In the genomic region with DNA sequence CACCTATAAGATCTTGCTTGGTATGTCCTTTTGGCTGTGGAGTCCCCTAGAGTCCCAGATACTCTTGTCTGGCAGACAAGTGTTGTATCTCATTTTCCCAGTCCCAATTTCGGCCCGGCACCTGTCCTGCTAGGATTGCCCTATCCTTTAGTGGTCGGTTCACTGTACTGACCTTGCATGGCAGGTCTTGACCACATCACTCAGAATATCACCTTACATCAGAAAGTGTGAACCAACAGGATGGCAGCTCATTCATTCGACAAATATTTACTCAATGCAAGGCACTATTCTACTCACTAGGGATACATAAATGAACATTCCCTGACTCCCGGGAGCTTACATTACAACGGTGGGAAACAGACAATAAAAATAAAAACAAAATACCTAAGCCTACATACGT, we compare ENCODE assay signal across 15 cellular contexts. TPM values are rescaled to one million over a fixed set of nuclear protein-coding genes. Genes with fewer than 3 reads are reported as not detected.
DNase-seq lines count a peak whose midpoint lies in the region; ATAC-seq, FAIRE-seq and TF ChIP-seq lines count a peak whose summit lies in the region.
"Had no signal": no experiment of that assay in that cellular context is flagged by ENCODE, and none has a peak within 500 bp of the region (broad histone marks: within the 10 kb centered on the region; RNA-seq: fewer than 3 reads in every experiment).

No MANE protein-coding gene starts in this region.

- no peak overlapping the region for H3K9ac ChIP-seq in HepG2 (ENCODE audit: insufficient read depth, low read depth, low read length)

- intact Hi-C loops in HepG2 (cut with micrococcal nuclease; ENCODE audit: unreplicated experiment), result no loop called here
- intact Hi-C loops in right lobe of liver (cut with DNase I), result loop anchor here (10.0 kb wide), 1 partner anchor 338 kb away; no protein-coding TSS in a partner anchor
- intact Hi-C loops in sigmoid colon (cut with DNase I), result no loop called here

- H3K79me2 ChIP-seq in HepG2 (ENCODE audit: insufficient read depth, low read length), result no peaks in the 10 kb centered on the region

- no peaks in the 10 kb centered on the region for H3K9me3 ChIP-seq in HepG2 (ENCODE audit: low read length)
- no peaks in the 10 kb centered on the region for H3K9me3 ChIP-seq in right lobe of liver
- H3K9me3 ChIP-seq in RWPE2 (ENCODE audit: severe bottlenecking), result no peaks in the 10 kb centered on the region
- no peaks in the 10 kb centered on the region for H3K9me3 ChIP-seq in sigmoid colon
- H3K9me3 ChIP-seq in MG63, result no peaks in the 10 kb centered on the region
- no peaks in the 10 kb centered on the region for H3K9me3 ChIP-seq in Peyer's patch
- H3K9me3 ChIP-seq: heart right ventricle, left lung had no signal

- H3K27me3 ChIP-seq in HepG2 (ENCODE audit: control insufficient read depth in 1 of 2, insufficient read depth in 2 of 2, low read length in 2 of 2) (no peaks in the 10 kb centered on the region; a peak in 2 of 5 replicates), right lobe of liver (no peaks in the 10 kb centered on the region), RWPE2 (ENCODE audit: insufficient read depth, poor library complexity, severe bottlenecking) (no peaks in the 10 kb centered on the region), sigmoid colon (no peaks in the 10 kb centered on the region), MG63 (no peaks in the 10 kb centered on the region), Peyer's patch (no peaks in the 10 kb centered on the region)
- H3K27me3 ChIP-seq: left lung had no signal

- no peak for TF ChIP-seq CTCF in HepG2 (CRISPR knock-in tag; IDR thresholded peaks at IDR 0.05)
- no peak for TF ChIP-seq CTCF in right lobe of liver (IDR thresholded peaks at IDR 0.05)
- TF ChIP-seq CTCF in RWPE2 (IDR thresholded peaks at IDR 0.05; ENCODE audit: poor library complexity, severe bottlenecking), result no peak
- no peak for TF ChIP-seq CTCF in sigmoid colon (IDR thresholded peaks at IDR 0.05)
- TF ChIP-seq CTCF in Peyer's patch (IDR thresholded peaks at IDR 0.05), result no peak

- no TSS peak for BruUV-seq in HepG2 (replicated peaks; lab: Mats Ljungman, UMichigan)

- H3K27ac ChIP-seq in HepG2 (ENCODE audit: extremely low read length, insufficient read depth, low read length), result no peak overlapping the region
- H3K27ac ChIP-seq in right lobe of liver, result no peak overlapping the region
- H3K27ac ChIP-seq in RWPE2 (ENCODE audit: poor library complexity, severe bottlenecking), result peak overlapping the region; percentile 98
- peak overlapping the region in 2 of 4 donors; percentile 12 to 19 for H3K27ac ChIP-seq in sigmoid colon
- H3K27ac ChIP-seq in Peyer's patch, result no peak overlapping the region
- H3K27ac ChIP-seq: left lung had no signal

- POLR2A ChIA-PET in HepG2 (lab: Yijun Ruan, JAX), result no interaction called here

- no peak for FAIRE-seq in HepG2 (lab: Jason Lieb, UNC)

- H3K36me3 ChIP-seq in HepG2 (replicated peaks in 1 of 2; ENCODE audit: control insufficient read depth in 1 of 2, insufficient read depth in 2 of 2, low read length in 2 of 2) (no peaks in the 10 kb centered on the region), right lobe of liver (no peaks in the 10 kb centered on the region), RWPE2 (ENCODE audit: low read depth) (no peaks in the 10 kb centered on the region), sigmoid colon (no peaks in the 10 kb centered on the region), MG63 (no peaks in the 10 kb centered on the region), Peyer's patch (no peaks in the 10 kb centered on the region)
- H3K36me3 ChIP-seq: heart right ventricle, left lung had no signal

- H3K4me1 ChIP-seq in HepG2 (ENCODE audit: insufficient read depth, low read length) (peaks cover 11% of the 10 kb centered on the region; the same call in 1 of the 2 replicates), right lobe of liver (no peaks in the 10 kb centered on the region), RWPE2 (ENCODE audit: insufficient read depth, poor library complexity, severe bottlenecking) (peaks cover 37% of the 10 kb centered on the region), sigmoid colon (peaks cover 0 to 30% (median 27%) of the 10 kb centered on the region in 4 donors), Peyer's patch (peaks cover 0 to 7% (median 0%) of the 10 kb centered on the region in 4 donors)

- H3K4me2 ChIP-seq in HepG2 (ENCODE audit: low read depth, low read length), result no peak overlapping the region

- under 1% methylated on average over 7 of the region's 7 CpGs for WGBS in HepG2 (ENCODE audit: low lambda C conversion rate)
- 32% methylated on average over 7 of the region's 7 CpGs for WGBS in right lobe of liver (ENCODE audit: insufficient coverage, low coverage, low lambda C conversion rate, missing lambda C conversion rate)
- 39 to 72% methylated on average over 7 of the region's 7 CpGs for WGBS in sigmoid colon, 2 donors

- no peak overlapping the region for H2AFZ ChIP-seq in HepG2 (ENCODE audit: low read length)

- ATAC-seq in HepG2 (peak; percentile 14; the same call in 1 of the 3 replicates), right lobe of liver (no peak), RWPE2 (ENCODE audit: low read depth) (peak; percentile 32; the same call in 2 of the 3 replicates)
- ATAC-seq: stimulated activated effector memory CD8-positive, alpha-beta T cell treated with anti-CD3 and anti-CD28 coated beads, Interleukin-12 subunit alpha, Interleukin-12 subunit beta, amount 100 ng/mL, for 72 hours had no signal

- no peak for TF ChIP-seq EP300 in HepG2 (IDR thresholded peaks at IDR 0.05; ENCODE audit: low read depth in 2 of 2, low read length in 2 of 2)
- no peak for TF ChIP-seq EP300 in HepG2 (CRISPR knock-in tag; IDR thresholded peaks at IDR 0.05; ENCODE audit: borderline replicate concordance)
- no peak for TF ChIP-seq EP300 in sigmoid colon (IDR thresholded peaks at IDR 0.05)

- CTCF ChIA-PET in HepG2 (lab: Yijun Ruan, JAX; ENCODE audit: low intra/inter-chr PET ratio, low total read pairs), result no interaction called here

- DNase-seq in HepG2 (ENCODE audit: low spot score) (peak; percentile 13), right lobe of liver (no peak), RWPE2 (ENCODE audit: low spot score) (no peak), kidney glomerular epithelial cell (lab: John Stamatoyannopoulos, UW) (peak; percentile 37), NK-92 (lab: John Stamatoyannopoulos, UW; ENCODE audit: unreplicated experiment) (no peak), sigmoid colon (no peak), MG63 (no peak), Peyer's patch (no peak)
- DNase-seq: activated T-cell treated with anti-CD3 and anti-CD28 coated beads, Interleukin-2, amount 50 U/mL, for 48 hours; heart right ventricle; left lung; NCI-H1417 treated with DMSO at 0.1 percent for 48 hours; NCI-H526 treated with DMSO at 0.1 percent for 48 hours; T-helper 9 cell had no signal

- H3K4me3 ChIP-seq in HepG2 (replicated peaks in 1 of 3; ENCODE audit: insufficient read depth in 1 of 3, low read depth in 2 of 3, low read length in 3 of 3) (no peak overlapping the region), right lobe of liver (no peak overlapping the region), RWPE2 (ENCODE audit: severe bottlenecking) (no peak overlapping the region), sigmoid colon (no peak overlapping the region), MG63 (no peak overlapping the region), Peyer's patch (no peak overlapping the region)
- H3K4me3 ChIP-seq: heart right ventricle, left lung had no signal

- no peaks in the 10 kb centered on the region for H4K20me1 ChIP-seq in HepG2 (ENCODE audit: insufficient read depth, low read length)

- TF ChIP-seq POLR2A in HepG2 (IDR thresholded peaks at IDR 0.05; ENCODE audit: insufficient read depth in 1 of 2, low read depth in 2 of 2, low read length in 2 of 2) (no peak), right lobe of liver (IDR thresholded peaks at IDR 0.05) (no peak), sigmoid colon (IDR thresholded peaks at IDR 0.05) (no peak), Peyer's patch (IDR thresholded peaks at IDR 0.05) (no peak)

- in situ Hi-C loops in HepG2 (cut with HindIII; ENCODE audit: extremely low pct_ligation_motif_present, low pct_unique_long_range_greater_than_20kb), result loop anchor here (10.0 kb wide), 1 partner anchor 168 kb away; no protein-coding TSS in a partner anchor

- no peak for TF ChIP-seq RAD21 in HepG2 (CRISPR knock-in tag; IDR thresholded peaks at IDR 0.05)

TF ChIP-seq in HepG2, 621 proteins besides CTCF, POLR2A, EP300 and RAD21 (continues in another document):
- no peak for TF ChIP-seq SOX13 (IDR thresholded peaks at IDR 0.05)
- TF ChIP-seq SOX13 (CRISPR knock-in tag; conservative IDR thresholded peaks at IDR 0.05 in 1 of 2, IDR thresholded peaks at IDR 0.05 in 1 of 2), result no peak
- TF ChIP-seq ATM (IDR thresholded peaks at IDR 0.05; ENCODE audit: borderline replicate concordance), result no peak

RNA-seq across cellular contexts. Expression of a gene that starts 5.7 kb away (rescaled TPM):
- total RNA-seq in HepG2 (2016; rRNA removed; fragmentation: Illumina TruSeq; extraction: Trizol), result not detected in 2 replicates
- not detected in 2 replicates for total RNA-seq in HepG2 (2016; cell fraction: cytosol; rRNA removed; fragmentation: Illumina TruSeq; extraction: Trizol; ENCODE audit: low read depth)
- total RNA-seq in HepG2 (2016; cell fraction: insoluble cytoplasmic fraction; rRNA removed; fragmentation: Illumina TruSeq; extraction: Trizol), result not detected in 2 replicates
- not detected in 2 replicates for total RNA-seq in HepG2 (2016; cell fraction: membrane; rRNA removed; fragmentation: Illumina TruSeq; extraction: Trizol)
- not detected in 2 replicates for total RNA-seq in HepG2 (2016; cell fraction: nucleus; rRNA removed; fragmentation: Illumina TruSeq; extraction: Trizol)
- polyA plus RNA-seq in HepG2 (2011; rRNA removed), result not detected in 2 replicates
- not detected in 2 replicates for polyA plus RNA-seq in HepG2 (2011; cell fraction: cytosol; rRNA removed)
- not detected in 2 replicates for polyA plus RNA-seq in HepG2 (2011; cell fraction: nucleus; rRNA removed)
- 0.07 TPM in 2 replicates for polyA plus RNA-seq in HepG2 (2012)
- polyA plus RNA-seq in HepG2 (2016; cell fraction: cytosol; fragmentation: Illumina TruSeq; extraction: Trizol; ENCODE audit: low read depth), result not detected in 2 replicates
- polyA plus RNA-seq in HepG2 (2016; cell fraction: insoluble cytoplasmic fraction; fragmentation: Illumina TruSeq; extraction: Trizol; ENCODE audit: low read depth), result not detected in 2 replicates
- polyA plus RNA-seq in HepG2 (2016; cell fraction: membrane; fragmentation: Illumina TruSeq; extraction: Trizol; ENCODE audit: low read depth), result not detected in 2 replicates
- polyA plus RNA-seq in HepG2 (2016; cell fraction: nucleus; fragmentation: Illumina TruSeq; extraction: Trizol; ENCODE audit: insufficient read depth, low read depth), result not detected in 2 replicates
- polyA minus RNA-seq in HepG2 (2011; rRNA and poly(A)+ RNA removed; ENCODE audit: low replicate concordance), result 1.6 TPM in 1 of 2 replicates, not detected in the other
- polyA minus RNA-seq in HepG2 (2011; cell fraction: cytosol; rRNA and poly(A)+ RNA removed), result not detected in 2 replicates
- polyA minus RNA-seq in HepG2 (2011; cell fraction: nucleus; rRNA and poly(A)+ RNA removed), result under 0.01 TPM in 1 of 2 replicates, not detected in the other
- total RNA-seq in right lobe of liver, result 1 to 10 TPM in 4 of 6 experiments, under 1 TPM in 2; 0.55 to 5.8 (median 1.3) TPM
- 100 to 1,000 TPM in 1 of 4 donors, 10 to 100 TPM in 3; 18.8 to 201 (median 43.8) TPM for total RNA-seq in sigmoid colon
- 10 to 100 TPM in 2 of 3 donors, 1 to 10 TPM in 1; 1.8 to 30.0 (median 12.1) TPM for polyA plus RNA-seq in sigmoid colon
- 240 and 268 TPM in 2 replicates for total RNA-seq in MG63 (2014; rRNA removed; shearing (Covaris generic); ENCODE audit: low replicate concordance)
- 10 to 100 TPM in 2 of 4 donors, 1 to 10 TPM in 2; 2.6 to 26.4 (median 13.0) TPM for total RNA-seq in Peyer's patch

Comparison
In these comparisons a context has a peak if more than half of its experiments do, and no peak if none do; other contexts are left out.
1. ATAC-seq: peak in HepG2 (single experiment) and RWPE2 (single experiment); none in right lobe of liver (0 of 4).
2. DNase-seq: peak in HepG2 (single experiment) and kidney glomerular epithelial cell (single experiment); none in right lobe of liver (0 of 3), RWPE2 (single experiment), NK-92 (single experiment), sigmoid colon (single experiment), MG63 (single experiment) and Peyer's patch (0 of 3).
3. intact Hi-C loops: an anchor here in right lobe of liver (10.0 kb wide); none called in HepG2 and sigmoid colon.